In the genomic region with DNA sequence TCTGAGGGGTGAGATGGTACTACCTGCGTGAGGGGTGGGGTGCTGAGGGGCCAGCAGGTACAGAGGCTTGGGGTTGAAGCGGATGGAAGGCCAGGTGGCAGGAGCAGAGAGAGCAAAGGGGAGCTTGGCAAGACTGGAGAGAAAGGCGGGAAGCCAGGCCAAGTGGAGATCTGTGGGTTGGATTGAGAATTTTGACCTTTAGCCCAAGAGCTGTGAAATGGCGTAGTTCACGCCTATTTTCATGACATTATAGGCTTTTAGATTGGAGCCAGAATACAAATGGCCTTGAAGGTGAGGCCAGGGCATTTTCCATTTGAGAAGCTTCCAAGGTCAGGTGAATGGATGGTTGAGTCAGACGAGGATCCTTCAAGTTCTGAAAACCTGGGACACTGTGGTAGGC, we compare ENCODE assay signal across 1 cellular context.
TF ChIP-seq lines count a peak whose summit lies in the region.

No MANE protein-coding gene starts in this region.

TF ChIP-seq in liver, 16 proteins besides CTCF, POLR2A, EP300 and RAD21 (continued from another document):
- TF ChIP-seq, protein P1, sequence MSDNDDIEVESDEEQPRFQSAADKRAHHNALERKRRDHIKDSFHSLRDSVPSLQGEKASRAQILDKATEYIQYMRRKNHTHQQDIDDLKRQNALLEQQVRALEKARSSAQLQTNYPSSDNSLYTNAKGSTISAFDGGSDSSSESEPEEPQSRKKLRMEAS (IDR thresholded peaks at IDR 0.05): peak; percentile 12
- TF ChIP-seq NR2F2 (IDR thresholded peaks at IDR 0.05) (peak; percentile 56), FOXA2 (IDR thresholded peaks at IDR 0.05) (no peak), RXRA (IDR thresholded peaks at IDR 0.05) (peak; percentile 51 to 67), YY1 (IDR thresholded peaks at IDR 0.05) (peak; percentile 72), HNF4A (conservative IDR thresholded peaks at IDR 0.05) (peak; percentile 65 to 72), FOXA1 (IDR thresholded peaks at IDR 0.05) (no peak), HNF4G (IDR thresholded peaks at IDR 0.05) (peak; percentile 20)
- TF ChIP-seq, protein P2, sequence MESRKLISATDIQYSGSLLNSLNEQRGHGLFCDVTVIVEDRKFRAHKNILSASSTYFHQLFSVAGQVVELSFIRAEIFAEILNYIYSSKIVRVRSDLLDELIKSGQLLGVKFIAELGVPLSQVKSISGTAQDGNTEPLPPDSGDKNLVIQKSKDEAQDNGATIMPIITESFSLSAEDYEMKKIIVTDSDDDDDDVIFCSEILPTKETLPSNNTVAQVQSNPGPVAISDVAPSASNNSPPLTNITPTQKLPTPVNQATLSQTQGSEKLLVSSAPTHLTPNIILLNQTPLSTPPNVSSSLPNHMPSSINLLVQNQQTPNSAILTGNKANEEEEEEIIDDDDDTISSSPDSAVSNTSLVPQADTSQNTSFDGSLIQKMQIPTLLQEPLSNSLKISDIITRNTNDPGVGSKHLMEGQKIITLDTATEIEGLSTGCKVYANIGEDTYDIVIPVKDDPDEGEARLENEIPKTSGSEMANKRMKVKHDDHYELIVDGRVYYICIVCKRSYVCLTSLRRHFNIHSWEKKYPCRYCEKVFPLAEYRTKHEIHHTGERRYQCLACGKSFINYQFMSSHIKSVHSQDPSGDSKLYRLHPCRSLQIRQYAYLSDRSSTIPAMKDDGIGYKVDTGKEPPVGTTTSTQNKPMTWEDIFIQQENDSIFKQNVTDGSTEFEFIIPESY (IDR thresholded peaks at IDR 0.05): peak; percentile 10
TF ChIP-seq in liver: peak in this region for 9.
